9 cellular contexts compared by ENCODE assay signal in the genomic region with DNA sequence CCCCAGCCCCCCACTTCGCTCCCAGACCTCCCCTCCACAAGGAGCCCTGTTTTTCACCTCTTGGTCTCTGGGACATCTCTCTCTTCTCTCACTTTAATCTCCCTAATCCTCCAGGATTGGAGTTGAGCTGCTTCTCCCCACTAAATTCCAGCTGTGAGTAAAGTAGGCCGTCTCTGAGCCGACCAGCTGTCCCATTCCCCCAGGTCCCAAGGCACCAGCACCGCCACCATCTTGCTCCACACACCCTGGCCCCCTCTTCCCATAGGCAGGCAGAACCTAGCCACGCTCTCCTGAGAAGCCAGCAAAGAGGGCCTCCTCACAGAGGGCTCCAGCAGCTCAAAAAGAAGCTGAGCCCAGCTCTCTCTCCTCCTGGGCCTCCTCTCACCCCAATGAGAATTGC. TPM values are rescaled to one million over a fixed set of nuclear protein-coding genes. Genes with fewer than 3 reads are reported as not detected.
DNase-seq lines count a peak whose midpoint lies in the region; FAIRE-seq and TF ChIP-seq lines count a peak whose summit lies in the region.
"Had no signal": no experiment of that assay in that cellular context is flagged by ENCODE, and none has a peak within 500 bp of the region (broad histone marks: within the 10 kb centered on the region; RNA-seq: fewer than 3 reads in every experiment).

No MANE protein-coding gene starts in this region.

- H3K4me3 ChIP-seq in stomach, result peak overlapping the region in 1 of 4 donors; percentile 92

- no peaks in the 10 kb centered on the region for H3K9me3 Mint-ChIP-seq in activated CD4-positive, alpha-beta T cell treated with anti-CD3 and anti-CD28 coated beads, Interleukin-2, amount 10 ng/mL, durations not matched to agents 24 days and 14 days
- no peaks in the 10 kb centered on the region for H3K9me3 Mint-ChIP-seq in activated T-helper 1 cell treated with anti-CD3 and anti-CD28 coated beads, Interleukin-12 subunit alpha, Interleukin-12 subunit beta, Interleukin-2, Interleukin-4 antibody, amounts not matched to agents 30 ng/mL and 10 ng/mL and 1 ng/mL, durations not matched to agents 14 hours and 24 hours and 36 hours
- H3K9me3 Mint-ChIP-seq in immature natural killer cell, result no peaks in the 10 kb centered on the region

- no peak for FAIRE-seq in urothelium cell line (lab: Jason Lieb, UNC)

- H3K27me3 ChIP-seq in stomach, result peaks cover 0 to 12% (median 0%) of the 10 kb centered on the region in 3 donors

- peak overlapping the region; percentile 98 for H3K4me3 Mint-ChIP-seq in activated CD4-positive, alpha-beta T cell treated with anti-CD3 and anti-CD28 coated beads, Interleukin-2, amount 10 ng/mL, durations not matched to agents 24 days and 14 days
- peak overlapping the region; percentile 96 for H3K4me3 Mint-ChIP-seq in activated T-helper 1 cell treated with anti-CD3 and anti-CD28 coated beads, Interleukin-12 subunit alpha, Interleukin-12 subunit beta, Interleukin-2, Interleukin-4 antibody, amounts not matched to agents 30 ng/mL and 10 ng/mL and 1 ng/mL, durations not matched to agents 14 hours and 24 hours and 36 hours
- peak overlapping the region; percentile 48 to 93 (median 90) for H3K4me3 Mint-ChIP-seq in immature natural killer cell

- peak overlapping the region; percentile 71 for H3K27ac Mint-ChIP-seq in activated CD4-positive, alpha-beta T cell treated with anti-CD3 and anti-CD28 coated beads, Interleukin-2, amount 10 ng/mL, durations not matched to agents 24 days and 14 days
- peak overlapping the region; percentile 31 for H3K27ac Mint-ChIP-seq in activated T-helper 1 cell treated with anti-CD3 and anti-CD28 coated beads, Interleukin-12 subunit alpha, Interleukin-12 subunit beta, Interleukin-2, Interleukin-4 antibody, amounts not matched to agents 30 ng/mL and 10 ng/mL and 1 ng/mL, durations not matched to agents 14 hours and 24 hours and 36 hours
- H3K27ac Mint-ChIP-seq in immature natural killer cell, result peak overlapping the region in 4 of 6 donors; percentile 70 to 98 (median 98)

- intact Hi-C loops in activated CD4-positive, alpha-beta T cell treated with anti-CD3 and anti-CD28 coated beads, Interleukin-2, amount 10 ng/mL, durations not matched to agents 24 days and 14 days (cut with micrococcal nuclease), result loop anchor here (1.0 to 5.0 kb wide), 2 partner anchors 16 to 219 kb away; a partner anchor contains a TSS
- intact Hi-C loops in activated T-helper 1 cell treated with anti-CD3 and anti-CD28 coated beads, Interleukin-12 subunit alpha, Interleukin-12 subunit beta, Interleukin-2, Interleukin-4 antibody, amounts not matched to agents 30 ng/mL and 10 ng/mL and 1 ng/mL, durations not matched to agents 14 hours and 24 hours and 36 hours (cut with micrococcal nuclease), result loop anchor here (1.0 to 10.0 kb wide), 5 partner anchors 14 to 1806 kb away; a partner anchor contains a TSS
- intact Hi-C loops in stomach (cut with DNase I; ENCODE audit: low total_unique reads), result no loop called here

- peaks cover 56 to 91% (median 85%) of the 10 kb centered on the region in 4 donors for H3K4me1 ChIP-seq in stomach

- WGBS in stomach, 5 donors, result 62 to 86% (median 75%) methylated on average over 5 of the region's 5 CpGs

- peaks cover 18% of the 10 kb centered on the region for H3K36me3 Mint-ChIP-seq in activated CD4-positive, alpha-beta T cell treated with anti-CD3 and anti-CD28 coated beads, Interleukin-2, amount 10 ng/mL, durations not matched to agents 24 days and 14 days (ENCODE audit: low read depth)
- peaks cover 13% of the 10 kb centered on the region for H3K36me3 Mint-ChIP-seq in activated T-helper 1 cell treated with anti-CD3 and anti-CD28 coated beads, Interleukin-12 subunit alpha, Interleukin-12 subunit beta, Interleukin-2, Interleukin-4 antibody, amounts not matched to agents 30 ng/mL and 10 ng/mL and 1 ng/mL, durations not matched to agents 14 hours and 24 hours and 36 hours (ENCODE audit: low read depth)
- H3K36me3 Mint-ChIP-seq in immature natural killer cell, result peaks cover under 1 to 5% (median 5%) of the 10 kb centered on the region in 3 donors

- DNase-seq in activated CD4-positive, alpha-beta T cell treated with anti-CD3 and anti-CD28 coated beads, Interleukin-2, amount 10 ng/mL, durations not matched to agents 24 days and 14 days, result no peak
- DNase-seq in activated CD4-positive, alpha-beta T cell treated with anti-CD3 and anti-CD28 coated beads for 1 hour, result no peak
- no peak for DNase-seq in activated T-helper 1 cell treated with anti-CD3 and anti-CD28 coated beads, Interleukin-12 subunit alpha, Interleukin-12 subunit beta, Interleukin-2, Interleukin-4 antibody, amounts not matched to agents 30 ng/mL and 10 ng/mL and 1 ng/mL, durations not matched to agents 14 hours and 24 hours and 36 hours (ENCODE audit: low spot score)
- no peak for DNase-seq in immature natural killer cell
- no peak for DNase-seq in stomach
- no peak for DNase-seq in urothelium cell line (ENCODE audit: low spot score)
- DNase-seq in middle frontal gyrus (ENCODE audit: extremely low spot score, low spot score), result no peak
- DNase-seq in AG08396 (ENCODE audit: low spot score), result no peak
- DNase-seq: activated gamma-delta T cell treated with Interleukin-2 at 50 U/mL for 16 hours had no signal

- H3K27me3 Mint-ChIP-seq in activated CD4-positive, alpha-beta T cell treated with anti-CD3 and anti-CD28 coated beads, Interleukin-2, amount 10 ng/mL, durations not matched to agents 24 days and 14 days, result peaks cover 2% of the 10 kb centered on the region
- peaks cover 3% of the 10 kb centered on the region for H3K27me3 Mint-ChIP-seq in activated T-helper 1 cell treated with anti-CD3 and anti-CD28 coated beads, Interleukin-12 subunit alpha, Interleukin-12 subunit beta, Interleukin-2, Interleukin-4 antibody, amounts not matched to agents 30 ng/mL and 10 ng/mL and 1 ng/mL, durations not matched to agents 14 hours and 24 hours and 36 hours (ENCODE audit: insufficient read depth)
- H3K27me3 Mint-ChIP-seq in immature natural killer cell (ENCODE audit: low read depth in 3 of 3), result peaks cover 8 to 15% (median 11%) of the 10 kb centered on the region in 3 donors

- peaks cover 24 to 29% (median 27%) of the 10 kb centered on the region in 4 donors for H3K36me3 ChIP-seq in stomach

- H3K9me3 ChIP-seq in stomach, result no peaks in the 10 kb centered on the region

- TF ChIP-seq EP300 in stomach (IDR thresholded peaks at IDR 0.05), result no peak

- peak overlapping the region in 4 of 5 donors; percentile 93 to 100 (median 97) for H3K27ac ChIP-seq in stomach

- TF ChIP-seq CTCF in stomach (IDR thresholded peaks at IDR 0.05), result no peak

- no peak for TF ChIP-seq POLR2A in stomach (IDR thresholded peaks at IDR 0.05)

- peaks cover 62% of the 10 kb centered on the region for H3K4me1 Mint-ChIP-seq in activated CD4-positive, alpha-beta T cell treated with anti-CD3 and anti-CD28 coated beads, Interleukin-2, amount 10 ng/mL, durations not matched to agents 24 days and 14 days
- peaks cover 66% of the 10 kb centered on the region for H3K4me1 Mint-ChIP-seq in activated T-helper 1 cell treated with anti-CD3 and anti-CD28 coated beads, Interleukin-12 subunit alpha, Interleukin-12 subunit beta, Interleukin-2, Interleukin-4 antibody, amounts not matched to agents 30 ng/mL and 10 ng/mL and 1 ng/mL, durations not matched to agents 14 hours and 24 hours and 36 hours (ENCODE audit: low read depth)
- H3K4me1 Mint-ChIP-seq in immature natural killer cell, result peaks cover 50 to 53% of the 10 kb centered on the region in 2 donors

RNA-seq across cellular contexts. Expression of a gene that starts 0.9 kb away (rescaled TPM):
- 12.4 and 14.0 TPM in 2 replicates for total RNA-seq in activated CD4-positive, alpha-beta T cell treated with anti-CD3 and anti-CD28 coated beads, Interleukin-2, amount 10 ng/mL, durations not matched to agents 24 days and 14 days
- total RNA-seq in activated T-helper 1 cell treated with anti-CD3 and anti-CD28 coated beads, Interleukin-12 subunit alpha, Interleukin-12 subunit beta, Interleukin-2, Interleukin-4 antibody, amounts not matched to agents 30 ng/mL and 10 ng/mL and 1 ng/mL, durations not matched to agents 14 hours and 24 hours and 36 hours, result 15.3 and 15.5 TPM in 2 replicates
- polyA plus RNA-seq in immature natural killer cell (under 1 TPM in 1 of 3 donors, not detected in 2; 0.36 TPM), stomach (10 to 100 TPM in 1 of 3 donors, 1 to 10 TPM in 2; 5.8 to 11.5 (median 7.0) TPM)
- 10 to 100 TPM in 3 of 5 donors, 1 to 10 TPM in 2; 3.2 to 26.3 (median 10.6) TPM for total RNA-seq in stomach

RNA-seq across cellular contexts. Expression of a gene that starts 1.0 kb away (rescaled TPM):
- 244 and 267 TPM in 2 replicates for total RNA-seq in activated CD4-positive, alpha-beta T cell treated with anti-CD3 and anti-CD28 coated beads, Interleukin-2, amount 10 ng/mL, durations not matched to agents 24 days and 14 days
- total RNA-seq in activated T-helper 1 cell treated with anti-CD3 and anti-CD28 coated beads, Interleukin-12 subunit alpha, Interleukin-12 subunit beta, Interleukin-2, Interleukin-4 antibody, amounts not matched to agents 30 ng/mL and 10 ng/mL and 1 ng/mL, durations not matched to agents 14 hours and 24 hours and 36 hours, result 287 and 294 TPM in 2 replicates
- polyA plus RNA-seq in immature natural killer cell (100 to 1,000 TPM; 138 to 180 (median 141) TPM), stomach (100 to 1,000 TPM; 651 to 783 (median 654) TPM)
- 1,000 to 10,000 TPM in 3 of 5 donors, 100 to 1,000 TPM in 2; 348 to 3,058 (median 1,195) TPM for total RNA-seq in stomach

RNA-seq across cellular contexts. Expression of a gene that starts 15.5 kb away (rescaled TPM):
- 71.1 and 77.7 TPM in 2 replicates for total RNA-seq in activated CD4-positive, alpha-beta T cell treated with anti-CD3 and anti-CD28 coated beads, Interleukin-2, amount 10 ng/mL, durations not matched to agents 24 days and 14 days
- total RNA-seq in activated T-helper 1 cell treated with anti-CD3 and anti-CD28 coated beads, Interleukin-12 subunit alpha, Interleukin-12 subunit beta, Interleukin-2, Interleukin-4 antibody, amounts not matched to agents 30 ng/mL and 10 ng/mL and 1 ng/mL, durations not matched to agents 14 hours and 24 hours and 36 hours, result 70.0 and 73.5 TPM in 2 replicates
- polyA plus RNA-seq in immature natural killer cell (10 to 100 TPM; 19.4 to 28.5 (median 25.2) TPM), stomach (10 to 100 TPM; 12.1 to 14.5 (median 14.5) TPM)
- total RNA-seq in stomach, result 100 to 1,000 TPM in 1 of 5 donors, 10 to 100 TPM in 4; 16.9 to 114 (median 19.7) TPM

RNA-seq across cellular contexts. Expression of a gene that starts 20.5 kb away (rescaled TPM):
- 46.2 and 51.7 TPM in 2 replicates for total RNA-seq in activated CD4-positive, alpha-beta T cell treated with anti-CD3 and anti-CD28 coated beads, Interleukin-2, amount 10 ng/mL, durations not matched to agents 24 days and 14 days
- 52.5 and 55.4 TPM in 2 replicates for total RNA-seq in activated T-helper 1 cell treated with anti-CD3 and anti-CD28 coated beads, Interleukin-12 subunit alpha, Interleukin-12 subunit beta, Interleukin-2, Interleukin-4 antibody, amounts not matched to agents 30 ng/mL and 10 ng/mL and 1 ng/mL, durations not matched to agents 14 hours and 24 hours and 36 hours
- 10 to 100 TPM; 11.9 to 41.4 (median 17.7) TPM for polyA plus RNA-seq in immature natural killer cell
- total RNA-seq in stomach, result 10 to 100 TPM in 3 of 5 donors, 1 to 10 TPM in 2; 5.2 to 26.2 (median 14.0) TPM
- 10 to 100 TPM; 21.3 to 27.2 (median 21.5) TPM for polyA plus RNA-seq in stomach

RNA-seq across cellular contexts. Expression of a gene that starts 23.5 kb away (rescaled TPM):
- total RNA-seq in activated CD4-positive, alpha-beta T cell treated with anti-CD3 and anti-CD28 coated beads, Interleukin-2, amount 10 ng/mL, durations not matched to agents 24 days and 14 days, result 124 and 126 TPM in 2 replicates
- total RNA-seq in activated T-helper 1 cell treated with anti-CD3 and anti-CD28 coated beads, Interleukin-12 subunit alpha, Interleukin-12 subunit beta, Interleukin-2, Interleukin-4 antibody, amounts not matched to agents 30 ng/mL and 10 ng/mL and 1 ng/mL, durations not matched to agents 14 hours and 24 hours and 36 hours, result 146 and 148 TPM in 2 replicates
- polyA plus RNA-seq in immature natural killer cell (100 to 1,000 TPM; 764 to 982 (median 905) TPM), stomach (1,000 to 10,000 TPM in 1 of 3 donors, 100 to 1,000 TPM in 2; 773 to 1,252 (median 934) TPM)
- 100 to 1,000 TPM; 111 to 419 (median 206) TPM for total RNA-seq in stomach

Comparison
In these comparisons a context has a peak if more than half of its experiments do, and no peak if none do; other contexts are left out.
1. H3K27ac Mint-ChIP-seq: peak in every context shown above with its lines; median percentile 98 in immature natural killer cell; 71 in activated CD4-positive, alpha-beta T cell treated with anti-CD3 and anti-CD28 coated beads, Interleukin-2, amount 10 ng/mL, durations not matched to agents 24 days and 14 days; 31 in activated T-helper 1 cell treated with anti-CD3 and anti-CD28 coated beads, Interleukin-12 subunit alpha, Interleukin-12 subunit beta, Interleukin-2, Interleukin-4 antibody, amounts not matched to agents 30 ng/mL and 10 ng/mL and 1 ng/mL, durations not matched to agents 14 hours and 24 hours and 36 hours.